In the genomic region with DNA sequence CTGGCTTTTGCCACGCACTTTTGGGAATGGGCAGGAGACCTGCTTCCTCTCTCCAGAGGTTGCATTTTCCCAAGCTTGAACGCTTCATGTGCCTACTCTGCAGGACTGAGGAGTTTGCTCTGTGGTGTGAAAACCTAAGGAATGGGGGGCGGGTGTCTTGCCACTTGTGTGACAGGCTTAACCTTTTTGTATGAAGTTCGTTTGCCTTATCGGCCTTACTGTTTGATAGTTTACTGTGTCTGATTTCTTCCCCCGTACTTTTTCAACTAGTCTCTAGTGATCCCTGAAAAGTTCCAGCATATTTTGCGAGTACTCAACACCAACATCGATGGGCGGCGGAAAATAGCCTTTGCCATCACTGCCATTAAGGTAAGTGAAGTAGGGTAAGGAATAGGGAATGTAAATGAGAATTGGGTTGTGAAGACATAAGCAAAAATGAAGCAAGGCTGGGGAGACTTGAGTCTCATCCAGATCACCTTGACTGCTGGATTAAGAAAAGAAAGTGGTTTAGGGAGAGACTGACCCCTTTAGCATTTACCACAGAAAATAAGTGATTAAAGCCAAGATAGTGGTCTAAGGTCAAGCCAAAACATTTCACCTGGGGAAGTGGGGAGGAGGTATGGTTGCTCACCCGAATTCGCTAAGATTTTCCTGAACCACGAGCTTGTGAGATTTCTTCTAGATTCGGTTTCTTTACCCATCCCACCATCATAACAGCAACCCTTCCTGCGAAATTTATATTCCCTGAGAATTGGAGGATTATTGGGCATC, we compare ENCODE assay signal across 8 cellular contexts. TPM values are rescaled to one million over a fixed set of nuclear protein-coding genes. Genes with fewer than 3 reads are reported as not detected.
DNase-seq lines count a peak whose midpoint lies in the region; ATAC-seq and TF ChIP-seq lines count a peak whose summit lies in the region.

No MANE protein-coding gene starts in this region.

- H3K27me3 Mint-ChIP-seq in naive thymus-derived CD4-positive, alpha-beta T cell = peaks cover 0 to 3% (median 0%) of the 10 kb centered on the region in 5 donors

- ATAC-seq in naive thymus-derived CD4-positive, alpha-beta T cell = no peak
- ATAC-seq in HG03378 (IDR thresholded peaks at IDR 0.05; ENCODE audit: unreplicated experiment) = no peak

- H3K36me3 ChIP-seq in naive thymus-derived CD4-positive, alpha-beta T cell (ENCODE audit: control insufficient read depth in 2 of 3, insufficient read depth in 3 of 3, low read length in 3 of 3) = peaks cover 11 to 49% (median 12%) of the 10 kb centered on the region in 3 experiments

- peaks cover 41 to 45% of the 10 kb centered on the region in 2 donors for H3K4me1 ChIP-seq in naive thymus-derived CD4-positive, alpha-beta T cell (ENCODE audit: control insufficient read depth in 2 of 2, insufficient read depth in 2 of 2, low read length in 2 of 2)

- H3K36me3 Mint-ChIP-seq in naive thymus-derived CD4-positive, alpha-beta T cell = peaks cover 5 to 47% (median 22%) of the 10 kb centered on the region in 5 donors

- H3K4me1 Mint-ChIP-seq in naive thymus-derived CD4-positive, alpha-beta T cell = peaks cover 36 to 87% (median 70%) of the 10 kb centered on the region in 7 donors

- peaks cover 0 to 5% (median 0%) of the 10 kb centered on the region in 11 donors for H3K9me3 Mint-ChIP-seq in naive thymus-derived CD4-positive, alpha-beta T cell

- H3K27ac ChIP-seq in AG04450 (ENCODE audit: low read depth, low read length) = peak overlapping the region; percentile 94
- peak overlapping the region; percentile 79 to 96 for H3K27ac ChIP-seq in coronary artery
- H3K27ac ChIP-seq in naive thymus-derived CD4-positive, alpha-beta T cell (ENCODE audit: low read depth, low read length) = peak overlapping the region; percentile 91

- peak overlapping the region; percentile 95 to 100 (median 99) for H3K27ac Mint-ChIP-seq in naive thymus-derived CD4-positive, alpha-beta T cell

- H3K4me3 ChIP-seq in AG04450 (ENCODE audit: low read depth, low read length) (peak overlapping the region; percentile 94), LNCaP clone FGC (ENCODE audit: low read depth, low read length) (peak overlapping the region; percentile 89), coronary artery (peak overlapping the region; percentile 90)
- H3K4me3 ChIP-seq in naive thymus-derived CD4-positive, alpha-beta T cell (ENCODE audit: low read length) = peak overlapping the region; percentile 93

- peak overlapping the region; percentile 87 to 100 (median 98) for H3K4me3 Mint-ChIP-seq in naive thymus-derived CD4-positive, alpha-beta T cell

- H3K27me3 ChIP-seq in AG04450 (ENCODE audit: control insufficient read depth, insufficient read depth, low read length) = no peaks in the 10 kb centered on the region
- no peaks in the 10 kb centered on the region for H3K27me3 ChIP-seq in naive thymus-derived CD4-positive, alpha-beta T cell (ENCODE audit: control insufficient read depth in 2 of 2, insufficient read depth in 2 of 2, low read length in 2 of 2)

- POLR2A ChIA-PET in AG04450 (lab: Yijun Ruan, JAX) = interaction anchor here (0.9 to 3.8 kb wide), 14 partner anchors 12 to 301 kb away, joined by 3 to 52 read pairs (median 9); a partner anchor contains a TSS
- POLR2A ChIA-PET in naive thymus-derived CD4-positive, alpha-beta T cell (lab: Charles Lee) = interaction anchor here (0.5 to 5.6 kb wide), 29 partner anchors 9 to 1690 kb away, joined by 3 to 101 read pairs (median 8); a partner anchor contains a TSS

- DNase-seq in AG04450 (ENCODE audit: low read depth, low spot score) = no peak
- DNase-seq in LNCaP clone FGC (ENCODE audit: low read depth) = no peak
- no peak for DNase-seq in coronary artery (ENCODE audit: low spot score)
- DNase-seq in naive thymus-derived CD4-positive, alpha-beta T cell = peak in 1 of 9 donors; percentile 40
- DNase-seq in putamen (ENCODE audit: low spot score) = no peak
- no peak for DNase-seq in islet precursor cell
- no peak for DNase-seq in DMS 273 treated with DMSO at 0.1 percent for 48 hours (lab: John Stamatoyannopoulos, UW)

- TF ChIP-seq CTCF in AG04450 (IDR thresholded peaks at IDR 0.05; ENCODE audit: low read depth, low read length) (no peak), LNCaP clone FGC (IDR thresholded peaks at IDR 0.05; ENCODE audit: control insufficient read depth, extremely low read depth, insufficient read depth) (no peak), coronary artery (IDR thresholded peaks at IDR 0.05) (no peak)

- intact Hi-C loops in naive thymus-derived CD4-positive, alpha-beta T cell (cut with micrococcal nuclease) = loop anchor here (1.0 to 10.0 kb wide), 5 partner anchors 42 to 1096 kb away; a partner anchor contains a TSS

- H3K9me3 ChIP-seq in AG04450 (ENCODE audit: control insufficient read depth, insufficient read depth, low read length) = no peaks in the 10 kb centered on the region
- H3K9me3 ChIP-seq in naive thymus-derived CD4-positive, alpha-beta T cell (ENCODE audit: control insufficient read depth in 2 of 3, low read length in 3 of 3) = no peaks in the 10 kb centered on the region

- CTCF ChIA-PET in AG04450 (lab: Charles Lee) = no interaction called here
- CTCF ChIA-PET in naive thymus-derived CD4-positive, alpha-beta T cell (lab: Charles Lee) = interaction anchor here (0.7 to 2.2 kb wide), 4 partner anchors 9 to 339 kb away, joined by 3 to 11 read pairs (median 4); a partner anchor contains a TSS

RNA-seq across cellular contexts. Expression of a gene that starts 0.7 kb away (rescaled TPM):
- 5,380 and 5,823 TPM in 2 replicates for polyA plus RNA-seq in AG04450 (2011; rRNA removed)
- polyA minus RNA-seq in AG04450 (2011; rRNA and poly(A)+ RNA removed) = 1,310 and 1,466 TPM in 2 replicates
- 1,000 to 10,000 TPM; 2,454 to 4,896 (median 3,431) TPM for total RNA-seq in naive thymus-derived CD4-positive, alpha-beta T cell
- polyA plus RNA-seq in naive thymus-derived CD4-positive, alpha-beta T cell = over 10,000 TPM in 1 of 2 donors, 1,000 to 10,000 TPM in 1; 8,513 to 10,735 TPM

RNA-seq across cellular contexts. Expression of a gene that starts 0.9 kb away (rescaled TPM):
- 58.0 and 60.4 TPM in 2 replicates for polyA plus RNA-seq in AG04450 (2011; rRNA removed)
- polyA minus RNA-seq in AG04450 (2011; rRNA and poly(A)+ RNA removed) = 76.2 and 85.5 TPM in 2 replicates
- 100 to 1,000 TPM in 2 of 5 experiments, 10 to 100 TPM in 3; 74.3 to 110 (median 90.5) TPM for total RNA-seq in naive thymus-derived CD4-positive, alpha-beta T cell
- 10 to 100 TPM; 15.5 to 26.8 TPM for polyA plus RNA-seq in naive thymus-derived CD4-positive, alpha-beta T cell

RNA-seq across cellular contexts. Expression of a gene that starts 4.4 kb away (rescaled TPM):
- 1.1 and 1.4 TPM in 2 replicates for polyA plus RNA-seq in AG04450 (2011; rRNA removed)
- polyA minus RNA-seq in AG04450 (2011; rRNA and poly(A)+ RNA removed) = 1.7 and 2.7 TPM in 2 replicates
- 10 to 100 TPM; 12.9 to 48.0 (median 18.2) TPM for total RNA-seq in naive thymus-derived CD4-positive, alpha-beta T cell
- 10 to 100 TPM; 18.9 to 27.3 TPM for polyA plus RNA-seq in naive thymus-derived CD4-positive, alpha-beta T cell

RNA-seq across cellular contexts. Expression of a gene that starts 16.5 kb away (rescaled TPM):
- polyA plus RNA-seq in AG04450 (2011; rRNA removed) = 43.3 and 44.7 TPM in 2 replicates
- polyA minus RNA-seq in AG04450 (2011; rRNA and poly(A)+ RNA removed) = 70.3 and 93.7 TPM in 2 replicates
- 10 to 100 TPM; 25.3 to 62.7 (median 52.7) TPM for total RNA-seq in naive thymus-derived CD4-positive, alpha-beta T cell
- 10 to 100 TPM; 55.2 to 82.9 TPM for polyA plus RNA-seq in naive thymus-derived CD4-positive, alpha-beta T cell

RNA-seq across cellular contexts. Expression of a gene that starts 16.9 kb away (rescaled TPM):
- 59.6 and 64.6 TPM in 2 replicates for polyA plus RNA-seq in AG04450 (2011; rRNA removed)
- 20.2 and 21.1 TPM in 2 replicates for polyA minus RNA-seq in AG04450 (2011; rRNA and poly(A)+ RNA removed)
- 10 to 100 TPM; 14.6 to 73.2 (median 35.5) TPM for total RNA-seq in naive thymus-derived CD4-positive, alpha-beta T cell
- 10 to 100 TPM; 26.5 to 36.3 TPM for polyA plus RNA-seq in naive thymus-derived CD4-positive, alpha-beta T cell
